In the genomic region with DNA sequence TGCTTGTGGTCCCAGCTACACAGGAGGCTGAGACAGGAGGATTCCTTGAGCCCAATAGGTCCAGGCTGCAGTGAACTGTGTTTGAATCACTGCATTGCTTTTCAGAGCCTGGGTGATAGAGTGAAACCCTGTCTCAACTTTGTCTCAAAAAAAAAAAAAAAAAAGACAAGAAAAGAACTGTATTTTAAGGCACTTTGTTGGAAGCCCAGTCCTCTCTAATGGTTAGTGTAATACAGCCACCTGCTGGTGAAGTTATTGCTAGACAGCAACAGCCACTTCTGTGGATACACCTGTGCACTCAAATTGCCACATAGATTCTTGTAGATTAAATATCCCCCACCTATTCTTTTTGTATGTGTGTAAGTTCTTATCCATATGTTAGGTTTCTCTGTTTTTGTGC, we compare ENCODE assay signal across 2 cellular contexts.
A peak's percentile ranks its signal among the peaks of the same experiment; 100 is the strongest.
TF ChIP-seq lines count a peak whose summit lies in the region.

No MANE protein-coding gene starts in this region.

TF ChIP-seq in GM12878, 131 proteins besides CTCF, POLR2A, EP300 and RAD21:
- TF ChIP-seq CHD4 (IDR thresholded peaks at IDR 0.05) (no peak), RCOR1 (conservative IDR thresholded peaks at IDR 0.05; ENCODE audit: low read depth, low read length) (no peak), ZNF384 (IDR thresholded peaks at IDR 0.05; ENCODE audit: borderline replicate concordance, low read depth, low read length) (peak; percentile 59; the same call in 1 of the 2 replicates), KAT2A (conservative IDR thresholded peaks at IDR 0.05; ENCODE audit: control insufficient read depth, low read depth, low read length) (no peak), NR2C1 (IDR thresholded peaks at IDR 0.05) (no peak), SMC3 (IDR thresholded peaks at IDR 0.05; ENCODE audit: borderline replicate concordance, low read length) (peak; percentile 78; the same call in 1 of the 2 replicates), CREM (IDR thresholded peaks at IDR 0.05; ENCODE audit: low read depth) (no peak), HCFC1 (IDR thresholded peaks at IDR 0.05; ENCODE audit: low read length) (no peak), WRNIP1 (IDR thresholded peaks at IDR 0.05; ENCODE audit: borderline replicate concordance, low read depth, low read length) (no peak), SUZ12 (IDR thresholded peaks at IDR 0.05; ENCODE audit: unreplicated experiment) (no peak), PML (IDR thresholded peaks at IDR 0.05; ENCODE audit: low read length) (no peak), KDM1A (IDR thresholded peaks at IDR 0.05; ENCODE audit: borderline replicate concordance) (no peak), JUND (IDR thresholded peaks at IDR 0.05; ENCODE audit: low read depth, low read length) (no peak), SPI1 (IDR thresholded peaks at IDR 0.05; ENCODE audit: borderline replicate concordance, insufficient read depth, low read depth, low read length) (no peak), BHLHE40 (IDR thresholded peaks at IDR 0.05; ENCODE audit: borderline replicate concordance in 1 of 2, low read depth in 2 of 2, low read length in 1 of 2) (no peak), MEF2B (IDR thresholded peaks at IDR 0.05; ENCODE audit: partially characterized antibody, poor library complexity, severe bottlenecking) (no peak)
- TF ChIP-seq, protein P1, sequence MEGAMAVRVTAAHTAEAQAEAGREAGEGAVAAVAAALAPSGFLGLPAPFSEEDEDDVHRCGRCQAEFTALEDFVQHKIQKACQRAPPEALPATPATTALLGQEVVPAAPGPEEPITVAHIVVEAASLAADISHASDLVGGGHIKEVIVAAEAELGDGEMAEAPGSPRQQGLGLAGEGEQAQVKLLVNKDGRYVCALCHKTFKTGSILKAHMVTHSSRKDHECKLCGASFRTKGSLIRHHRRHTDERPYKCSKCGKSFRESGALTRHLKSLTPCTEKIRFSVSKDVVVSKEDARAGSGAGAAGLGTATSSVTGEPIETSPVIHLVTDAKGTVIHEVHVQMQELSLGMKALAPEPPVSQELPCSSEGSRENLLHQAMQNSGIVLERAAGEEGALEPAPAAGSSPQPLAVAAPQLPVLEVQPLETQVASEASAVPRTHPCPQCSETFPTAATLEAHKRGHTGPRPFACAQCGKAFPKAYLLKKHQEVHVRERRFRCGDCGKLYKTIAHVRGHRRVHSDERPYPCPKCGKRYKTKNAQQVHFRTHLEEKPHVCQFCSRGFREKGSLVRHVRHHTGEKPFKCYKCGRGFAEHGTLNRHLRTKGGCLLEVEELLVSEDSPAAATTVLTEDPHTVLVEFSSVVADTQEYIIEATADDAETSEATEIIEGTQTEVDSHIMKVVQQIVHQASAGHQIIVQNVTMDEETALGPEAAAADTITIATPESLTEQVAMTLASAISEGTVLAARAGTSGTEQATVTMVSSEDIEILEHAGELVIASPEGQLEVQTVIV (IDR thresholded peaks at IDR 0.05; ENCODE audit: borderline replicate concordance, partially characterized antibody): no peak
- TF ChIP-seq, protein P2, sequence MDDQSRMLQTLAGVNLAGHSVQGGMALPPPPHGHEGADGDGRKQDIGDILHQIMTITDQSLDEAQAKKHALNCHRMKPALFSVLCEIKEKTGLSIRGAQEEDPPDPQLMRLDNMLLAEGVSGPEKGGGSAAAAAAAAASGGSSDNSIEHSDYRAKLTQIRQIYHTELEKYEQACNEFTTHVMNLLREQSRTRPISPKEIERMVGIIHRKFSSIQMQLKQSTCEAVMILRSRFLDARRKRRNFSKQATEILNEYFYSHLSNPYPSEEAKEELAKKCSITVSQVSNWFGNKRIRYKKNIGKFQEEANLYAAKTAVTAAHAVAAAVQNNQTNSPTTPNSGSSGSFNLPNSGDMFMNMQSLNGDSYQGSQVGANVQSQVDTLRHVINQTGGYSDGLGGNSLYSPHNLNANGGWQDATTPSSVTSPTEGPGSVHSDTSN (IDR thresholded peaks at IDR 0.05; ENCODE audit: insufficient replicate concordance, low read depth, low read length): no peak

TF ChIP-seq in HepG2, 621 proteins besides CTCF, POLR2A, EP300 and RAD21:
- TF ChIP-seq SMC3 (IDR thresholded peaks at IDR 0.05; ENCODE audit: low read length) (peak; percentile 93), TCF7 (IDR thresholded peaks at IDR 0.05; ENCODE audit: low read depth) (no peak), STAG1 (CRISPR knock-in tag; IDR thresholded peaks at IDR 0.05) (peak; percentile 95), FOXK1 (CRISPR knock-in tag; IDR thresholded peaks at IDR 0.05; ENCODE audit: borderline replicate concordance, low read depth) (peak; percentile 15; the same call in 1 of the 2 replicates)
- TF ChIP-seq, protein P3, sequence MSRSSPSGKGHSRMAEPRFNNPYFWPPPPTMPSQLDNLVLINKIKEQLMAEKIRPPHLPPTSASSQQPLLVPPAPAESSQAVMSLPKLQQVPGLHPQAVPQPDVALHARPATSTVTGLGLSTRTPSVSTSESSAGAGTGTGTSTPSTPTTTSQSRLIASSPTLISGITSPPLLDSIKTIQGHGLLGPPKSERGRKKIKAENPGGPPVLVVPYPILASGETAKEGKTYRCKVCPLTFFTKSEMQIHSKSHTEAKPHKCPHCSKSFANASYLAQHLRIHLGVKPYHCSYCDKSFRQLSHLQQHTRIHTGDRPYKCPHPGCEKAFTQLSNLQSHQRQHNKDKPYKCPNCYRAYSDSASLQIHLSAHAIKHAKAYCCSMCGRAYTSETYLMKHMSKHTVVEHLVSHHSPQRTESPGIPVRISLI (CRISPR knock-in tag; IDR thresholded peaks at IDR 0.05; ENCODE audit: borderline replicate concordance): peak; percentile 16; the same call in 1 of the 2 replicates
TF ChIP-seq in HepG2: peak in this region for 4.
